1 cellular context compared by ENCODE assay signal in the genomic region with DNA sequence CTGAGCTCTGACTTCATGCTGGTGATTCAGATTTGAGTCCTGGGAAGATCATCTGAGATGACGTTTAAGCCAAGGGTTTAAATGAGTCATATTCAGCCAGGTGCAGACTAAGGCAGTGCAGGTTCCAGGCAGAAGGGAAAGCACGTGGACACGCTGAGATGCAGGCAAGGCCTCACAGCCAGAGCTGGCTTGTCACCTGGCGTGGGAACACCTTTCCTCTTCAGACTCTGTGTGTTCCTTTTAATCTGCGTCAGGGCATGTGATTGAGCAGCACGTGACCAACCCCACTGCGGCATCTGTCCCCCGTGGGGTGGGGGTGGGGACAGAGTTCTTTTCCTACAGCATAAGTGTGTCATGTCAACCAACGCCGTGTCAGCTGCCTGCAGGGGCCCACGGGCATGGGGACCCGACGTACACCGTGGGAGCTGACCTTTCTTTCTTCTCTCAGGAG.
TF ChIP-seq lines count a peak whose summit lies in the region.

No MANE protein-coding gene starts in this region.

TF ChIP-seq in K562, 482 proteins besides CTCF, POLR2A, EP300 and RAD21:
- TF ChIP-seq, protein P1, sequence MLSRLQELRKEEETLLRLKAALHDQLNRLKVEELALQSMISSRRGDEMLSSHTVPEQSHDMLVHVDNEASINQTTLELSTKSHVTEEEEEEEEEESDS (CRISPR knock-in tag; IDR thresholded peaks at IDR 0.05) = no peak
- TF ChIP-seq, protein P2, sequence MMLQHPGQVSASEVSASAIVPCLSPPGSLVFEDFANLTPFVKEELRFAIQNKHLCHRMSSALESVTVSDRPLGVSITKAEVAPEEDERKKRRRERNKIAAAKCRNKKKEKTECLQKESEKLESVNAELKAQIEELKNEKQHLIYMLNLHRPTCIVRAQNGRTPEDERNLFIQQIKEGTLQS (IDR thresholded peaks at IDR 0.05) = peak; percentile 83
- TF ChIP-seq, protein P2 (CRISPR knock-in tag; conservative IDR thresholded peaks at IDR 0.05) = no peak
- TF ChIP-seq JUN (IDR thresholded peaks at IDR 0.05; ENCODE audit: borderline replicate concordance, low read depth, low read length) (0 out of 2 replicates have a peak, but pooled peaks have one; percentile 36), JUN (CRISPR knock-in tag; IDR thresholded peaks at IDR 0.05; ENCODE audit: borderline replicate concordance) (no peak), CBFA2T3 (IDR thresholded peaks at IDR 0.05) (peak; percentile 23; the same call in 1 of the 2 replicates), ATF7 (IDR thresholded peaks at IDR 0.05) (0 out of 2 replicates have a peak, but pooled peaks have one; percentile 30), NFRKB (IDR thresholded peaks at IDR 0.05; ENCODE audit: low read depth) (no peak), ERF (CRISPR knock-in tag; IDR thresholded peaks at IDR 0.05) (no peak), BRD9 (IDR thresholded peaks at IDR 0.05; ENCODE audit: low read depth, partially characterized antibody) (no peak), YBX1 (IDR thresholded peaks at IDR 0.05) (no peak), FOSL1 (tag; conservative IDR thresholded peaks at IDR 0.05) (peak; percentile 70), ZNF224 (CRISPR knock-in tag; IDR thresholded peaks at IDR 0.05) (no peak), CREM (IDR thresholded peaks at IDR 0.05; ENCODE audit: low read depth) (peak; percentile 22; the same call in 1 of the 2 replicates), SRF (CRISPR knock-in tag; IDR thresholded peaks at IDR 0.05) (no peak), ARID1B (IDR thresholded peaks at IDR 0.05) (0 out of 2 replicates have a peak, but pooled peaks have one; percentile 16), RBM25 (IDR thresholded peaks at IDR 0.05; ENCODE audit: low read depth, low read length, severe bottlenecking) (no peak), ZKSCAN3 (CRISPR knock-in tag; IDR thresholded peaks at IDR 0.05) (no peak), BRF1 (IDR thresholded peaks at IDR 0.05; ENCODE audit: borderline replicate concordance, extremely low read depth, insufficient read length) (no peak), GTF2A2 (tag; IDR thresholded peaks at IDR 0.05) (no peak), BRCA1 (IDR thresholded peaks at IDR 0.05) (no peak), BRCA1 (CRISPR knock-in tag; IDR thresholded peaks at IDR 0.05) (no peak), ZNF197 (CRISPR knock-in tag; IDR thresholded peaks at IDR 0.05; ENCODE audit: low read depth) (no peak), BDP1 (IDR thresholded peaks at IDR 0.05; ENCODE audit: insufficient read depth, insufficient read length) (no peak), MCM2 (IDR thresholded peaks at IDR 0.05; ENCODE audit: low read depth) (no peak), MTA1 (IDR thresholded peaks at IDR 0.05; ENCODE audit: borderline replicate concordance) (no peak), RFX7 (CRISPR knock-in tag; IDR thresholded peaks at IDR 0.05) (no peak), TSC22D4 (tag; IDR thresholded peaks at IDR 0.05) (no peak), NFIC (IDR thresholded peaks at IDR 0.05) (no peak), NCOA4 (IDR thresholded peaks at IDR 0.05; ENCODE audit: partially characterized antibody) (no peak), MAFG (tag; conservative IDR thresholded peaks at IDR 0.05) (no peak), USF2 (CRISPR knock-in tag; IDR thresholded peaks at IDR 0.05) (0 out of 2 replicates have a peak, but pooled peaks have one; percentile 4), JUND (IDR thresholded peaks at IDR 0.05; ENCODE audit: borderline replicate concordance, low read depth, low read length) (peak; percentile 60; the same call in 1 of the 2 replicates), JUND (tag; IDR thresholded peaks at IDR 0.05; ENCODE audit: borderline replicate concordance, low read depth, low read length) (no peak; the same call in 2 of the 3 replicates), PCBP2 (IDR thresholded peaks at IDR 0.05; ENCODE audit: low read depth, low read length, poor library complexity, severe bottlenecking) (no peak), HNRNPK (IDR thresholded peaks at IDR 0.05; ENCODE audit: low read depth, low read length, poor library complexity, severe bottlenecking) (no peak), CREB1 (IDR thresholded peaks at IDR 0.05) (no peak), CREB1 (CRISPR knock-in tag; IDR thresholded peaks at IDR 0.05) (0 out of 2 replicates have a peak, but pooled peaks have one; percentile 12), ESRRA (IDR thresholded peaks at IDR 0.05; ENCODE audit: borderline replicate concordance, low read depth) (no peak), HOXB6 (CRISPR knock-in tag; IDR thresholded peaks at IDR 0.05; ENCODE audit: borderline replicate concordance) (no peak), NRF1 (conservative IDR thresholded peaks at IDR 0.05 in 1 of 2, IDR thresholded peaks at IDR 0.05 in 1 of 2) (no peak), CBFA2T2 (conservative IDR thresholded peaks at IDR 0.05) (peak; percentile 18; the same call in 1 of the 2 replicates), STAT6 (CRISPR knock-in tag; IDR thresholded peaks at IDR 0.05) (no peak), RUNX1 (IDR thresholded peaks at IDR 0.05; ENCODE audit: low read depth) (no peak), TAF7 (tag; IDR thresholded peaks at IDR 0.05) (no peak), DNMT1 (IDR thresholded peaks at IDR 0.05) (no peak)
- TF ChIP-seq, protein P3, sequence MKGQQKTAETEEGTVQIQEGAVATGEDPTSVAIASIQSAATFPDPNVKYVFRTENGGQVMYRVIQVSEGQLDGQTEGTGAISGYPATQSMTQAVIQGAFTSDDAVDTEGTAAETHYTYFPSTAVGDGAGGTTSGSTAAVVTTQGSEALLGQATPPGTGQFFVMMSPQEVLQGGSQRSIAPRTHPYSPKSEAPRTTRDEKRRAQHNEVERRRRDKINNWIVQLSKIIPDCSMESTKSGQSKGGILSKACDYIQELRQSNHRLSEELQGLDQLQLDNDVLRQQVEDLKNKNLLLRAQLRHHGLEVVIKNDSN (CRISPR knock-in tag; IDR thresholded peaks at IDR 0.05) = peak; percentile 39; the same call in 1 of the 2 replicates
- TF ChIP-seq, protein P4, sequence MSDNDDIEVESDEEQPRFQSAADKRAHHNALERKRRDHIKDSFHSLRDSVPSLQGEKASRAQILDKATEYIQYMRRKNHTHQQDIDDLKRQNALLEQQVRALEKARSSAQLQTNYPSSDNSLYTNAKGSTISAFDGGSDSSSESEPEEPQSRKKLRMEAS (CRISPR knock-in tag; IDR thresholded peaks at IDR 0.05) = peak; percentile 59
